ENCODE assay signal across 36 cellular contexts in genomic region chr2:177578454-177578853, GRCh38.
"Had no signal": no experiment of that assay in that cellular context is flagged by ENCODE, and none has a peak within 500 bp of the region (broad histone marks: within the 10 kb centered on the region; RNA-seq: fewer than 3 reads in every experiment).

No MANE protein-coding gene starts in this region.

- H3K4me1 ChIP-seq: adrenal gland, body of pancreas, breast epithelium had no signal

- DNase-seq: activated CD4-positive, alpha-beta memory T cell treated with anti-CD3 and anti-CD28 coated beads, Interleukin-2, amount 10 ng/mL, durations not matched to agents 7 days and 5 days; activated CD4-positive, alpha-beta T cell treated with anti-CD3 and anti-CD28 coated beads for 1 hour; activated CD4-positive, alpha-beta T cell treated with anti-CD3 and anti-CD28 coated beads for 36 hours; activated CD4-positive, alpha-beta T cell treated with anti-CD3 and anti-CD28 coated beads for 48 hours; activated CD4-positive, alpha-beta T cell treated with anti-CD3 and anti-CD28 coated beads, Interleukin-2, amount 10 ng/mL, durations not matched to agents 7 days and 5 days; activated CD4-positive, alpha-beta T cell treated with anti-CD3 and anti-CD28 coated beads, Interleukin-2, amount 50 U/mL, for 48 hours; activated CD4-positive, CD25-positive, alpha-beta regulatory T cell; activated CD8-positive, alpha-beta memory T cell treated with anti-CD3 and anti-CD28 coated beads for 24 hours; activated CD8-positive, alpha-beta memory T cell treated with anti-CD3 and anti-CD28 coated beads, Interleukin-2, amount 10 ng/mL, durations not matched to agents 7 days and 5 days; activated CD8-positive, alpha-beta T cell treated with anti-CD3 and anti-CD28 coated beads, Interleukin-2, amount 10 ng/mL, durations not matched to agents 7 days and 5 days; activated effector memory CD4-positive, alpha-beta T cell treated with anti-CD3 and anti-CD28 coated beads, Interleukin-2, amount 50 U/mL, for 16 hours; activated gamma-delta T cell treated with Interleukin-2 at 50 U/mL for 16 hours; activated naive CD4-positive, alpha-beta T cell; activated naive CD4-positive, alpha-beta T cell treated with anti-CD3 and anti-CD28 coated beads for 36 hours; activated naive CD4-positive, alpha-beta T cell treated with anti-CD3 and anti-CD28 coated beads, Interleukin-2, amount 50 U/mL, for 16 hours; activated naive CD8-positive, alpha-beta T cell treated with anti-CD3 and anti-CD28 coated beads for 36 hours; activated T-cell treated with anti-CD3 and anti-CD28 coated beads for 4 hours; activated T-cell treated with anti-CD3 and anti-CD28 coated beads, Interleukin-2, amount 50 U/mL, for 1 hour; activated T-cell treated with anti-CD3 and anti-CD28 coated beads, Interleukin-2, amount 50 U/mL, for 4 hours; activated T-cell treated with anti-CD3 and anti-CD28 coated beads, Interleukin-2, amount 50 U/mL, for 72 hours; adrenal gland; amniotic stem cell; aorta; body of pancreas; brain microvascular endothelial cell; central memory CD4-positive, alpha-beta T cell; T-helper 1 cell; T-helper 2 cell; T-helper 9 cell; WERI-Rb-1 had no signal

- ATAC-seq: activated CD4-positive, alpha-beta T cell treated with anti-CD3 and anti-CD28 coated beads for 36 hours; activated CD4-positive, CD25-positive, alpha-beta regulatory T cell treated with anti-CD3 and anti-CD28 coated beads, Interleukin-2, amount 50 U/mL, for 24 hours; activated CD8-positive, alpha-beta memory T cell treated with anti-CD3 and anti-CD28 coated beads, Interleukin-2, amount 10 ng/mL, durations not matched to agents 7 days and 5 days; activated CD8-positive, alpha-beta T cell treated with anti-CD3 and anti-CD28 coated beads, Interleukin-2, amount 10 ng/mL, durations not matched to agents 7 days and 5 days; activated naive CD4-positive, alpha-beta T cell treated with anti-CD3 and anti-CD28 coated beads, Interleukin-2, amount 50 U/mL, for 72 hours; activated T-cell treated with anti-CD3 and anti-CD28 coated beads, Interleukin-2, amount 50 U/mL, for 4 hours; activated T-cell treated with anti-CD3 and anti-CD28 coated beads, Interleukin-2, amount 50 U/mL, for 72 hours; activated T-helper 17 cell treated with anti-CD3 and anti-CD28 coated beads, Interleukin-2, amount 50 U/mL, for 72 hours; body of pancreas; WTC11 had no signal

- H3K27ac ChIP-seq: adrenal gland, body of pancreas, brain microvascular endothelial cell, breast epithelium, WERI-Rb-1 had no signal

- H3K9me3 ChIP-seq: adrenal gland, body of pancreas, breast epithelium had no signal

- FAIRE-seq: astrocyte had no signal

- H3K27me3 ChIP-seq: adrenal gland, body of pancreas, brain microvascular endothelial cell, breast epithelium had no signal

- H3K4me3 ChIP-seq: adrenal gland, body of pancreas, breast epithelium had no signal

- H3K36me3 ChIP-seq: adrenal gland, brain microvascular endothelial cell, breast epithelium, WERI-Rb-1 had no signal
